24 cellular contexts compared by ENCODE assay signal in genomic region chr2:224837066-224837465, GRCh38.
DNase-seq lines count a peak whose midpoint lies in the region; ATAC-seq and TF ChIP-seq lines count a peak whose summit lies in the region.
"Had no signal": no experiment of that assay in that cellular context is flagged by ENCODE, and none has a peak within 500 bp of the region (broad histone marks: within the 10 kb centered on the region; RNA-seq: fewer than 3 reads in every experiment).

No MANE protein-coding gene starts in this region.

- no peaks in the 10 kb centered on the region for H3K23me2 ChIP-seq in H9 (ENCODE audit: insufficient read length, low read depth, low read length, poor library complexity, severe bottlenecking)

- H3K27ac Mint-ChIP-seq in activated CD4-positive, alpha-beta memory T cell treated with anti-CD3 and anti-CD28 coated beads for 36 hours: peak overlapping the region; percentile 2
- H3K27ac Mint-ChIP-seq in activated CD4-positive, alpha-beta memory T cell treated with anti-CD3 and anti-CD28 coated beads, Interleukin-2, amount 10 ng/mL, durations not matched to agents 7 days and 5 days: no peak overlapping the region
- H3K27ac Mint-ChIP-seq in H9 (no peak overlapping the region), glutamatergic neuron (ENCODE audit: unreplicated experiment) (no peak overlapping the region)
- H3K27ac Mint-ChIP-seq in naive thymus-derived CD4-positive, alpha-beta T cell: peak overlapping the region in 6 of 9 donors; percentile 25 to 61 (median 48)
- H3K27ac Mint-ChIP-seq: activated naive CD4-positive, alpha-beta T cell treated with anti-CD3 and anti-CD28 coated beads, Interleukin-2, amount 50 U/mL, for 24 hours; GM23338 had no signal

- no peak overlapping the region for H2BK15ac ChIP-seq in H9 (ENCODE audit: low read depth, low read length)

- POLR2A ChIA-PET in activated CD4-positive, alpha-beta memory T cell treated with anti-CD3 and anti-CD28 coated beads for 36 hours (lab: Charles Lee): no interaction called here
- POLR2A ChIA-PET in activated CD4-positive, alpha-beta memory T cell treated with anti-CD3 and anti-CD28 coated beads, Interleukin-2, amount 10 ng/mL, durations not matched to agents 7 days and 5 days (lab: Charles Lee): no interaction called here
- POLR2A ChIA-PET in naive thymus-derived CD4-positive, alpha-beta T cell (lab: Charles Lee): no interaction called here

- peak overlapping the region; percentile 77 for H3K23ac ChIP-seq in H9 (ENCODE audit: insufficient read length, low read depth, low read length)

- no peak overlapping the region for H3K9ac ChIP-seq in H9 (ENCODE audit: extremely low read depth, insufficient read length, low read length)

- ATAC-seq in naive thymus-derived CD4-positive, alpha-beta T cell: no peak
- ATAC-seq in HG03045 (IDR thresholded peaks at IDR 0.05; ENCODE audit: unreplicated experiment): no peak
- ATAC-seq: activated CD4-positive, CD25-positive, alpha-beta regulatory T cell treated with anti-CD3 and anti-CD28 coated beads, Interleukin-2, amount 50 U/mL, for 24 hours; GM23338; lower lobe of right lung; mucosa of descending colon; stimulated activated naive B cell treated with anti-CD40 and anti-IgM and Interleukin-4, amounts not matched to agents 10 μg/mL and 1 μg/mL and 100 μg/mL, for 72 hours had no signal

- no peak overlapping the region for H3K4me2 ChIP-seq in H9 (ENCODE audit: insufficient read depth, insufficient read length, low read length)
- H3K4me2 ChIP-seq: GM23338, smooth muscle cell had no signal

- H4K91ac ChIP-seq in H9 (ENCODE audit: insufficient read length, low read depth, low read length): no peak overlapping the region

- intact Hi-C loops in activated CD4-positive, alpha-beta memory T cell treated with anti-CD3 and anti-CD28 coated beads for 36 hours (cut with micrococcal nuclease): no loop called here
- intact Hi-C loops in naive thymus-derived CD4-positive, alpha-beta T cell (cut with micrococcal nuclease): loop anchor here in 1 of 2 donors (5.0 kb wide), 1 partner anchor 35 kb away; no protein-coding TSS in a partner anchor

- no peak for DNase-seq in activated CD4-positive, alpha-beta memory T cell treated with anti-CD3 and anti-CD28 coated beads for 36 hours
- no peak for DNase-seq in activated CD4-positive, alpha-beta memory T cell treated with anti-CD3 and anti-CD28 coated beads, Interleukin-2, amount 10 ng/mL, durations not matched to agents 7 days and 5 days
- DNase-seq in H9 (no peak), cardiac fibroblast (ENCODE audit: low read depth in 2 of 2) (peak; percentile 54 to 64), glutamatergic neuron (no peak)
- DNase-seq in naive thymus-derived CD4-positive, alpha-beta T cell: no peak
- no peak for DNase-seq in stimulated activated CD4-positive, alpha-beta T cell treated with anti-CD3 and anti-CD28 coated beads, Interleukin-4, amount 100 ng/mL, for 4 hours
- DNase-seq: AML-193; effector CD4-positive, alpha-beta T cell; GDM1; kidney glomerular epithelial cell; lower lobe of right lung; mucosa of descending colon; MV-4-11; NCI-H2171; NCI-H524; stimulated activated CD4-positive, alpha-beta T cell treated with anti-CD3 and anti-CD28 coated beads, Interleukin-2, amount 100 ng/mL, for 24 hours; stimulated activated naive B cell treated with anti-CD40 and anti-IgM and Interleukin-4, amounts not matched to agents 10 μg/mL and 1 μg/mL and 100 μg/mL, for 72 hours; testis had no signal

- no peak overlapping the region for H4K5ac ChIP-seq in H9 (ENCODE audit: insufficient read length, low read depth, low read length)

- no peaks in the 10 kb centered on the region for H3K27me3 ChIP-seq in H9 (ENCODE audit: insufficient read depth, low read length)
- H3K27me3 ChIP-seq in naive thymus-derived CD4-positive, alpha-beta T cell (ENCODE audit: control insufficient read depth in 2 of 2, insufficient read depth in 2 of 2, low read length in 2 of 2): no peaks in the 10 kb centered on the region
- H3K27me3 ChIP-seq: testis had no signal

- H2BK120ac ChIP-seq in H9 (ENCODE audit: low read depth, low read length, poor library complexity, severe bottlenecking): no peak overlapping the region

- no peak overlapping the region for H2BK12ac ChIP-seq in H9 (ENCODE audit: insufficient read length, low read depth, low read length)

- H4K8ac ChIP-seq in H9 (replicated peaks; ENCODE audit: insufficient read length, low read depth, low read length): no peak overlapping the region

- no peaks in the 10 kb centered on the region for H3K9me3 Mint-ChIP-seq in activated CD4-positive, alpha-beta memory T cell treated with anti-CD3 and anti-CD28 coated beads for 36 hours
- H3K9me3 Mint-ChIP-seq in activated CD4-positive, alpha-beta memory T cell treated with anti-CD3 and anti-CD28 coated beads, Interleukin-2, amount 10 ng/mL, durations not matched to agents 7 days and 5 days: peaks cover 4% of the 10 kb centered on the region
- H3K9me3 Mint-ChIP-seq in H9: peaks cover 0 to 3% of the 10 kb centered on the region in 2 experiments; a peak in 1 of 5 replicates
- H3K9me3 Mint-ChIP-seq in naive thymus-derived CD4-positive, alpha-beta T cell: peaks cover 0 to 8% (median 2%) of the 10 kb centered on the region in 11 donors
- no peaks in the 10 kb centered on the region for H3K9me3 Mint-ChIP-seq in glutamatergic neuron (ENCODE audit: unreplicated experiment)

- H3K36me3 Mint-ChIP-seq in activated CD4-positive, alpha-beta memory T cell treated with anti-CD3 and anti-CD28 coated beads for 36 hours: peaks cover 74% of the 10 kb centered on the region
- H3K36me3 Mint-ChIP-seq in activated CD4-positive, alpha-beta memory T cell treated with anti-CD3 and anti-CD28 coated beads, Interleukin-2, amount 10 ng/mL, durations not matched to agents 7 days and 5 days (ENCODE audit: low read depth): peaks cover 86% of the 10 kb centered on the region
- H3K36me3 Mint-ChIP-seq in H9 (ENCODE audit: insufficient read depth in 1 of 3, low read depth in 3 of 3) (no peaks in the 10 kb centered on the region; a peak in 1 of 7 replicates), glutamatergic neuron (ENCODE audit: unreplicated experiment) (peaks cover 5% of the 10 kb centered on the region)
- peaks cover 49 to 77% (median 61%) of the 10 kb centered on the region in 5 donors for H3K36me3 Mint-ChIP-seq in naive thymus-derived CD4-positive, alpha-beta T cell

- no peak overlapping the region for H3K27ac ChIP-seq in H9 (ENCODE audit: insufficient read length, low read depth, low read length)
- no peak overlapping the region for H3K27ac ChIP-seq in naive thymus-derived CD4-positive, alpha-beta T cell (ENCODE audit: low read depth, low read length)
- H3K27ac ChIP-seq: lower lobe of right lung, testis had no signal

- no peak overlapping the region for H2AFZ ChIP-seq in H9 (ENCODE audit: low read length)
- H2AFZ ChIP-seq: GM23338 had no signal

- TF ChIP-seq CTCF in H9 (conservative IDR thresholded peaks at IDR 0.05) (no peak), cardiac fibroblast (IDR thresholded peaks at IDR 0.05; ENCODE audit: low read depth, low read length) (no peak), glutamatergic neuron (IDR thresholded peaks at IDR 0.05; ENCODE audit: partially characterized antibody, unreplicated experiment) (no peak)

- H3K14ac ChIP-seq in H9 (ENCODE audit: insufficient read depth, low read length): no peak overlapping the region

- no peak overlapping the region for H3K18ac ChIP-seq in H9 (ENCODE audit: insufficient read length, low read depth, low read length)

- no peaks in the 10 kb centered on the region for H3K79me2 ChIP-seq in H9 (ENCODE audit: insufficient read depth, low read length)

- no peaks in the 10 kb centered on the region for H3K79me1 ChIP-seq in H9 (ENCODE audit: insufficient read depth, low read depth, low read length, poor library complexity, severe bottlenecking)

- H3K4me3 Mint-ChIP-seq in activated CD4-positive, alpha-beta memory T cell treated with anti-CD3 and anti-CD28 coated beads for 36 hours: no peak overlapping the region
- H3K4me3 Mint-ChIP-seq in activated CD4-positive, alpha-beta memory T cell treated with anti-CD3 and anti-CD28 coated beads, Interleukin-2, amount 10 ng/mL, durations not matched to agents 7 days and 5 days: no peak overlapping the region
- no peak overlapping the region for H3K4me3 Mint-ChIP-seq in H9
- no peak overlapping the region for H3K4me3 Mint-ChIP-seq in naive thymus-derived CD4-positive, alpha-beta T cell
- no peak overlapping the region for H3K4me3 Mint-ChIP-seq in glutamatergic neuron (ENCODE audit: unreplicated experiment)
- H3K4me3 Mint-ChIP-seq: activated naive CD4-positive, alpha-beta T cell treated with anti-CD3 and anti-CD28 coated beads, Interleukin-2, amount 50 U/mL, for 24 hours; GM23338; stimulated activated naive B cell treated with anti-CD40 and anti-IgM and Interleukin-4, amounts not matched to agents 10 μg/mL and 1 μg/mL and 100 μg/mL, for 72 hours had no signal

- H2BK20ac ChIP-seq in H9 (ENCODE audit: low read depth, low read length, poor library complexity, severe bottlenecking): no peak overlapping the region

- H3K27me3 Mint-ChIP-seq in activated CD4-positive, alpha-beta memory T cell treated with anti-CD3 and anti-CD28 coated beads for 36 hours: no peaks in the 10 kb centered on the region
- no peaks in the 10 kb centered on the region for H3K27me3 Mint-ChIP-seq in activated CD4-positive, alpha-beta memory T cell treated with anti-CD3 and anti-CD28 coated beads, Interleukin-2, amount 10 ng/mL, durations not matched to agents 7 days and 5 days
- H3K27me3 Mint-ChIP-seq in H9 (ENCODE audit: low read depth) (peaks cover 4% of the 10 kb centered on the region), glutamatergic neuron (ENCODE audit: unreplicated experiment) (peaks cover 2% of the 10 kb centered on the region)
- H3K27me3 Mint-ChIP-seq in naive thymus-derived CD4-positive, alpha-beta T cell: no peaks in the 10 kb centered on the region
- H3K27me3 Mint-ChIP-seq: activated naive CD4-positive, alpha-beta T cell treated with anti-CD3 and anti-CD28 coated beads, Interleukin-2, amount 50 U/mL, for 24 hours; stimulated activated naive B cell treated with anti-CD40 and anti-IgM and Interleukin-4, amounts not matched to agents 10 μg/mL and 1 μg/mL and 100 μg/mL, for 72 hours had no signal

- H4K20me1 ChIP-seq in H9 (ENCODE audit: control insufficient read depth, insufficient read depth, insufficient read length): no peaks in the 10 kb centered on the region

- H3K4ac ChIP-seq in H9 (ENCODE audit: low read depth, low read length): no peak overlapping the region

- no peak overlapping the region for H3K4me3 ChIP-seq in cardiac fibroblast (replicated peaks in 1 of 2; ENCODE audit: low read depth in 2 of 2, low read length in 2 of 2)
- no peak overlapping the region for H3K4me3 ChIP-seq in naive thymus-derived CD4-positive, alpha-beta T cell (ENCODE audit: low read length)
- H3K4me3 ChIP-seq: GM23338, lower lobe of right lung, mucosa of descending colon, smooth muscle cell, testis had no signal

- H3K4me1 Mint-ChIP-seq in activated CD4-positive, alpha-beta memory T cell treated with anti-CD3 and anti-CD28 coated beads for 36 hours (ENCODE audit: low read depth): peaks cover 5% of the 10 kb centered on the region
- H3K4me1 Mint-ChIP-seq in activated CD4-positive, alpha-beta memory T cell treated with anti-CD3 and anti-CD28 coated beads, Interleukin-2, amount 10 ng/mL, durations not matched to agents 7 days and 5 days: no peaks in the 10 kb centered on the region
- H3K4me1 Mint-ChIP-seq in H9 (no peaks in the 10 kb centered on the region), glutamatergic neuron (ENCODE audit: low read depth, unreplicated experiment) (no peaks in the 10 kb centered on the region)
- H3K4me1 Mint-ChIP-seq in naive thymus-derived CD4-positive, alpha-beta T cell: peaks cover 0 to 13% (median 4%) of the 10 kb centered on the region in 7 donors
- H3K4me1 Mint-ChIP-seq: activated naive CD4-positive, alpha-beta T cell treated with anti-CD3 and anti-CD28 coated beads, Interleukin-2, amount 50 U/mL, for 24 hours; GM23338 had no signal

- no peak overlapping the region for H2AK5ac ChIP-seq in H9 (ENCODE audit: insufficient read length, low read length)

- CTCF ChIA-PET in activated CD4-positive, alpha-beta memory T cell treated with anti-CD3 and anti-CD28 coated beads for 36 hours (lab: Charles Lee): no interaction called here
- CTCF ChIA-PET in activated CD4-positive, alpha-beta memory T cell treated with anti-CD3 and anti-CD28 coated beads, Interleukin-2, amount 10 ng/mL, durations not matched to agents 7 days and 5 days (lab: Charles Lee): no interaction called here
- CTCF ChIA-PET in naive thymus-derived CD4-positive, alpha-beta T cell (lab: Charles Lee): no interaction called here

- no peaks in the 10 kb centered on the region for H3K4me1 ChIP-seq in H9 (ENCODE audit: insufficient read depth, low read length)
- no peaks in the 10 kb centered on the region for H3K4me1 ChIP-seq in naive thymus-derived CD4-positive, alpha-beta T cell (ENCODE audit: control insufficient read depth in 2 of 2, insufficient read depth in 2 of 2, low read length in 2 of 2)
- H3K4me1 ChIP-seq: lower lobe of right lung had no signal

- WGBS in H9 (ENCODE audit: extremely low coverage, insufficient read length, low lambda C conversion rate): no CpG with 5 or more reads among the region's 2 CpGs

- no peaks in the 10 kb centered on the region for H3K9me3 ChIP-seq in H9 (ENCODE audit: control insufficient read depth, low read depth, low read length)
- H3K9me3 ChIP-seq in naive thymus-derived CD4-positive, alpha-beta T cell (ENCODE audit: control insufficient read depth in 2 of 3, low read length in 3 of 3): no peaks in the 10 kb centered on the region
- H3K9me3 ChIP-seq: lower lobe of right lung, mucosa of descending colon, testis had no signal

- peaks cover 43 to 90% (median 50%) of the 10 kb centered on the region in 3 experiments for H3K36me3 ChIP-seq in naive thymus-derived CD4-positive, alpha-beta T cell (ENCODE audit: control insufficient read depth in 2 of 3, insufficient read depth in 3 of 3, low read length in 3 of 3)

- H3K56ac ChIP-seq in H9 (ENCODE audit: insufficient read length, low read depth, low read length): no peak overlapping the region

- no peak overlapping the region for H2BK5ac ChIP-seq in H9 (ENCODE audit: insufficient read length, low read length)

- H3T11ph ChIP-seq in H9 (ENCODE audit: low read length): no peak overlapping the region

Comparison
In these comparisons a context has a peak if more than half of its experiments do, and no peak if none do; other contexts are left out.
1. H3K27ac Mint-ChIP-seq: peak in activated CD4-positive, alpha-beta memory T cell treated with anti-CD3 and anti-CD28 coated beads for 36 hours (single experiment) and naive thymus-derived CD4-positive, alpha-beta T cell (6 of 9); none in activated CD4-positive, alpha-beta memory T cell treated with anti-CD3 and anti-CD28 coated beads, Interleukin-2, amount 10 ng/mL, durations not matched to agents 7 days and 5 days (single experiment), H9 (0 of 3) and glutamatergic neuron (single experiment).
2. DNase-seq: peak in cardiac fibroblast (2 of 2); none in activated CD4-positive, alpha-beta memory T cell treated with anti-CD3 and anti-CD28 coated beads for 36 hours (single experiment), activated CD4-positive, alpha-beta memory T cell treated with anti-CD3 and anti-CD28 coated beads, Interleukin-2, amount 10 ng/mL, durations not matched to agents 7 days and 5 days (single experiment), H9 (single experiment), naive thymus-derived CD4-positive, alpha-beta T cell (0 of 9), stimulated activated CD4-positive, alpha-beta T cell treated with anti-CD3 and anti-CD28 coated beads, Interleukin-4, amount 100 ng/mL, for 4 hours (0 of 2) and glutamatergic neuron (single experiment).